Comparison of ENCODE assay signal across 1 cellular context in the genomic region with DNA sequence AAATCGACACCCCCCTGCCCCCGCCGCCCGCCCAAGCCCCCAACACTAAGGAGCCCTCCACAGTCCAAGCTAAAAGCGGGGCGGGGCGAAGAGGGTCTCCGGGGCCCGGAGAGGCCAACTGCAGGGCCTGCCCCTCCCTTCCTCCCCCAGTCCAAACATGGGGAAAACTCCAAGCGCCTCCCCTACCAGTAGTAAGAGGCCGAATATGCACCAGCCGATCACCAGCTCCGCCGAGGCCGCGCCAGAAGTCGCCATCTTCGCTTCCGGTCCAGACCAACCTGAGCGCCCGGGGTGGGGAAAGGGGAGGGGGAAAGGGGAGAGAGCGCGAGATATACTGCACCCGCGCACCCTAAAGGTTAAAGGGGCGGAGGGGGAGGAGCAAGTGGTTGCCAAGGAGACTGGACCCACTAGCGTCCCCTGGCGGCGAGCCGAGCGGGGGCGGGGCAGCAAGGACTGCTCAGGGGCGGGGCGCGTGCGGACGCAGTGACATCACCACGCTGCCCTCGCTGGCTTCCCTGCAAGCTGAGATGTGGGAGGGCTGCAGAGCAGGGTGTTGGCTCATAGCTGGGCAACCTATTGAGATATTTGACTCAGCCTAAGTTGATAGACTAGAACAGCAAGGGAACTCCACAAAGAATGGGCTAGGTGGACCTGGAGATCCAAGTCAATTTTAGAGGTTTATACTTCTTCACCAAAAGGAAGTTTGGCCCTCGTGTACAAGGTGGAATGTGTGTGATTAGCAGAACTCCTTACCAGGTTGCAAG.
TF ChIP-seq lines count a peak whose summit lies in the region.

A gene (minus strand): TSS at position 384 of the 764 bp plus-strand sequence. CDS start 129 bp downstream, at position 255.

TF ChIP-seq in GM12878, 131 proteins besides CTCF, POLR2A, EP300 and RAD21 (continued from another document and continues in another):
- TF ChIP-seq, protein P1, sequence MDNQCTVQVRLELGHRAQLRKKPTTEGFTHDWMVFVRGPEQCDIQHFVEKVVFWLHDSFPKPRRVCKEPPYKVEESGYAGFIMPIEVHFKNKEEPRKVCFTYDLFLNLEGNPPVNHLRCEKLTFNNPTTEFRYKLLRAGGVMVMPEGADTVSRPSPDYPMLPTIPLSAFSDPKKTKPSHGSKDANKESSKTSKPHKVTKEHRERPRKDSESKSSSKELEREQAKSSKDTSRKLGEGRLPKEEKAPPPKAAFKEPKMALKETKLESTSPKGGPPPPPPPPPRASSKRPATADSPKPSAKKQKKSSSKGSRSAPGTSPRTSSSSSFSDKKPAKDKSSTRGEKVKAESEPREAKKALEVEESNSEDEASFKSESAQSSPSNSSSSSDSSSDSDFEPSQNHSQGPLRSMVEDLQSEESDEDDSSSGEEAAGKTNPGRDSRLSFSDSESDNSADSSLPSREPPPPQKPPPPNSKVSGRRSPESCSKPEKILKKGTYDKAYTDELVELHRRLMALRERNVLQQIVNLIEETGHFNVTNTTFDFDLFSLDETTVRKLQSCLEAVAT (IDR thresholded peaks at IDR 0.05), result peak; percentile 12; the same call in 1 of the 2 replicates
- TF ChIP-seq, protein P2, sequence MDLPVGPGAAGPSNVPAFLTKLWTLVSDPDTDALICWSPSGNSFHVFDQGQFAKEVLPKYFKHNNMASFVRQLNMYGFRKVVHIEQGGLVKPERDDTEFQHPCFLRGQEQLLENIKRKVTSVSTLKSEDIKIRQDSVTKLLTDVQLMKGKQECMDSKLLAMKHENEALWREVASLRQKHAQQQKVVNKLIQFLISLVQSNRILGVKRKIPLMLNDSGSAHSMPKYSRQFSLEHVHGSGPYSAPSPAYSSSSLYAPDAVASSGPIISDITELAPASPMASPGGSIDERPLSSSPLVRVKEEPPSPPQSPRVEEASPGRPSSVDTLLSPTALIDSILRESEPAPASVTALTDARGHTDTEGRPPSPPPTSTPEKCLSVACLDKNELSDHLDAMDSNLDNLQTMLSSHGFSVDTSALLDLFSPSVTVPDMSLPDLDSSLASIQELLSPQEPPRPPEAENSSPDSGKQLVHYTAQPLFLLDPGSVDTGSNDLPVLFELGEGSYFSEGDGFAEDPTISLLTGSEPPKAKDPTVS (IDR thresholded peaks at IDR 0.05; ENCODE audit: low read depth, low read length), result no peak
- 0 out of 2 replicates have a peak, but pooled peaks have one; percentile 8 for TF ChIP-seq NRF1 (conservative IDR thresholded peaks at IDR 0.05; ENCODE audit: low read depth, low read length)
- TF ChIP-seq CHD1 (IDR thresholded peaks at IDR 0.05; ENCODE audit: low read depth, low read length), result peak; percentile 18; the same call in 1 of the 2 replicates
- TF ChIP-seq HCFC1 (IDR thresholded peaks at IDR 0.05; ENCODE audit: low read length), result peak; percentile 50
- no peak for TF ChIP-seq NFXL1 (IDR thresholded peaks at IDR 0.05; ENCODE audit: borderline replicate concordance)
- TF ChIP-seq STAT3 (IDR thresholded peaks at IDR 0.05; ENCODE audit: low read depth, low read length), result no peak
- TF ChIP-seq CEBPB (IDR thresholded peaks at IDR 0.05; ENCODE audit: borderline replicate concordance in 1 of 2, low read depth in 2 of 2, low read length in 2 of 2), result no peak
- no peak for TF ChIP-seq ASH2L (IDR thresholded peaks at IDR 0.05; ENCODE audit: borderline replicate concordance, low read depth)
- no peak for TF ChIP-seq EZH2 (IDR thresholded peaks at IDR 0.05; ENCODE audit: borderline replicate concordance, control insufficient read depth, low read depth, low read length)
- TF ChIP-seq CBX5 (IDR thresholded peaks at IDR 0.05; ENCODE audit: low read depth), result no peak
- TF ChIP-seq ZNF207 (IDR thresholded peaks at IDR 0.05; ENCODE audit: borderline replicate concordance), result peak; percentile 11; the same call in 1 of the 2 replicates
- TF ChIP-seq, protein P3, sequence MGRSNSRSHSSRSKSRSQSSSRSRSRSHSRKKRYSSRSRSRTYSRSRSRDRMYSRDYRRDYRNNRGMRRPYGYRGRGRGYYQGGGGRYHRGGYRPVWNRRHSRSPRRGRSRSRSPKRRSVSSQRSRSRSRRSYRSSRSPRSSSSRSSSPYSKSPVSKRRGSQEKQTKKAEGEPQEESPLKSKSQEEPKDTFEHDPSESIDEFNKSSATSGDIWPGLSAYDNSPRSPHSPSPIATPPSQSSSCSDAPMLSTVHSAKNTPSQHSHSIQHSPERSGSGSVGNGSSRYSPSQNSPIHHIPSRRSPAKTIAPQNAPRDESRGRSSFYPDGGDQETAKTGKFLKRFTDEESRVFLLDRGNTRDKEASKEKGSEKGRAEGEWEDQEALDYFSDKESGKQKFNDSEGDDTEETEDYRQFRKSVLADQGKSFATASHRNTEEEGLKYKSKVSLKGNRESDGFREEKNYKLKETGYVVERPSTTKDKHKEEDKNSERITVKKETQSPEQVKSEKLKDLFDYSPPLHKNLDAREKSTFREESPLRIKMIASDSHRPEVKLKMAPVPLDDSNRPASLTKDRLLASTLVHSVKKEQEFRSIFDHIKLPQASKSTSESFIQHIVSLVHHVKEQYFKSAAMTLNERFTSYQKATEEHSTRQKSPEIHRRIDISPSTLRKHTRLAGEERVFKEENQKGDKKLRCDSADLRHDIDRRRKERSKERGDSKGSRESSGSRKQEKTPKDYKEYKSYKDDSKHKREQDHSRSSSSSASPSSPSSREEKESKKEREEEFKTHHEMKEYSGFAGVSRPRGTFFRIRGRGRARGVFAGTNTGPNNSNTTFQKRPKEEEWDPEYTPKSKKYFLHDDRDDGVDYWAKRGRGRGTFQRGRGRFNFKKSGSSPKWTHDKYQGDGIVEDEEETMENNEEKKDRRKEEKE (IDR thresholded peaks at IDR 0.05), result no peak
- TF ChIP-seq SUZ12 (IDR thresholded peaks at IDR 0.05; ENCODE audit: unreplicated experiment), result no peak
- no peak for TF ChIP-seq RAD51 (IDR thresholded peaks at IDR 0.05)
- no peak for TF ChIP-seq ETV6 (conservative IDR thresholded peaks at IDR 0.05 in 1 of 2, IDR thresholded peaks at IDR 0.05 in 1 of 2; ENCODE audit: borderline replicate concordance in 1 of 2, low read depth in 1 of 2)
- TF ChIP-seq, protein P4, sequence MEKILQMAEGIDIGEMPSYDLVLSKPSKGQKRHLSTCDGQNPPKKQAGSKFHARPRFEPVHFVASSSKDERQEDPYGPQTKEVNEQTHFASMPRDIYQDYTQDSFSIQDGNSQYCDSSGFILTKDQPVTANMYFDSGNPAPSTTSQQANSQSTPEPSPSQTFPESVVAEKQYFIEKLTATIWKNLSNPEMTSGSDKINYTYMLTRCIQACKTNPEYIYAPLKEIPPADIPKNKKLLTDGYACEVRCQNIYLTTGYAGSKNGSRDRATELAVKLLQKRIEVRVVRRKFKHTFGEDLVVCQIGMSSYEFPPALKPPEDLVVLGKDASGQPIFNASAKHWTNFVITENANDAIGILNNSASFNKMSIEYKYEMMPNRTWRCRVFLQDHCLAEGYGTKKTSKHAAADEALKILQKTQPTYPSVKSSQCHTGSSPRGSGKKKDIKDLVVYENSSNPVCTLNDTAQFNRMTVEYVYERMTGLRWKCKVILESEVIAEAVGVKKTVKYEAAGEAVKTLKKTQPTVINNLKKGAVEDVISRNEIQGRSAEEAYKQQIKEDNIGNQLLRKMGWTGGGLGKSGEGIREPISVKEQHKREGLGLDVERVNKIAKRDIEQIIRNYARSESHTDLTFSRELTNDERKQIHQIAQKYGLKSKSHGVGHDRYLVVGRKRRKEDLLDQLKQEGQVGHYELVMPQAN (conservative IDR thresholded peaks at IDR 0.05), result no peak
- peak; percentile 76; the same call in 1 of the 2 replicates for TF ChIP-seq SIN3A (IDR thresholded peaks at IDR 0.05; ENCODE audit: low read depth, low read length)
- TF ChIP-seq, protein P5, sequence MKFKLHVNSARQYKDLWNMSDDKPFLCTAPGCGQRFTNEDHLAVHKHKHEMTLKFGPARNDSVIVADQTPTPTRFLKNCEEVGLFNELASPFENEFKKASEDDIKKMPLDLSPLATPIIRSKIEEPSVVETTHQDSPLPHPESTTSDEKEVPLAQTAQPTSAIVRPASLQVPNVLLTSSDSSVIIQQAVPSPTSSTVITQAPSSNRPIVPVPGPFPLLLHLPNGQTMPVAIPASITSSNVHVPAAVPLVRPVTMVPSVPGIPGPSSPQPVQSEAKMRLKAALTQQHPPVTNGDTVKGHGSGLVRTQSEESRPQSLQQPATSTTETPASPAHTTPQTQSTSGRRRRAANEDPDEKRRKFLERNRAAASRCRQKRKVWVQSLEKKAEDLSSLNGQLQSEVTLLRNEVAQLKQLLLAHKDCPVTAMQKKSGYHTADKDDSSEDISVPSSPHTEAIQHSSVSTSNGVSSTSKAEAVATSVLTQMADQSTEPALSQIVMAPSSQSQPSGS (IDR thresholded peaks at IDR 0.05; ENCODE audit: low read length), result no peak
- peak; percentile 89 for TF ChIP-seq MXI1 (IDR thresholded peaks at IDR 0.05; ENCODE audit: low read depth, low read length)
- TF ChIP-seq NR2C1 (IDR thresholded peaks at IDR 0.05), result peak; percentile 86
- no peak for TF ChIP-seq DPF2 (IDR thresholded peaks at IDR 0.05)
- TF ChIP-seq, protein P6, sequence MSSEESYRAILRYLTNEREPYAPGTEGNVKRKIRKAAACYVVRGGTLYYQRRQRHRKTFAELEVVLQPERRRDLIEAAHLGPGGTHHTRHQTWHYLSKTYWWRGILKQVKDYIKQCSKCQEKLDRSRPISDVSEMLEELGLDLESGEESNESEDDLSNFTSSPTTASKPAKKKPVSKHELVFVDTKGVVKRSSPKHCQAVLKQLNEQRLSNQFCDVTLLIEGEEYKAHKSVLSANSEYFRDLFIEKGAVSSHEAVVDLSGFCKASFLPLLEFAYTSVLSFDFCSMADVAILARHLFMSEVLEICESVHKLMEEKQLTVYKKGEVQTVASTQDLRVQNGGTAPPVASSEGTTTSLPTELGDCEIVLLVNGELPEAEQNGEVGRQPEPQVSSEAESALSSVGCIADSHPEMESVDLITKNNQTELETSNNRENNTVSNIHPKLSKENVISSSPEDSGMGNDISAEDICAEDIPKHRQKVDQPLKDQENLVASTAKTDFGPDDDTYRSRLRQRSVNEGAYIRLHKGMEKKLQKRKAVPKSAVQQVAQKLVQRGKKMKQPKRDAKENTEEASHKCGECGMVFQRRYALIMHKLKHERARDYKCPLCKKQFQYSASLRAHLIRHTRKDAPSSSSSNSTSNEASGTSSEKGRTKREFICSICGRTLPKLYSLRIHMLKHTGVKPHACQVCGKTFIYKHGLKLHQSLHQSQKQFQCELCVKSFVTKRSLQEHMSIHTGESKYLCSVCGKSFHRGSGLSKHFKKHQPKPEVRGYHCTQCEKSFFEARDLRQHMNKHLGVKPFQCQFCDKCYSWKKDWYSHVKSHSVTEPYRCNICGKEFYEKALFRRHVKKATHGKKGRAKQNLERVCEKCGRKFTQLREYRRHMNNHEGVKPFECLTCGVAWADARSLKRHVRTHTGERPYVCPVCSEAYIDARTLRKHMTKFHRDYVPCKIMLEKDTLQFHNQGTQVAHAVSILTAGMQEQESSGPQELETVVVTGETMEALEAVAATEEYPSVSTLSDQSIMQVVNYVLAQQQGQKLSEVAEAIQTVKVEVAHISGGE (CRISPR knock-in tag; IDR thresholded peaks at IDR 0.05), result no peak
- no peak for TF ChIP-seq LARP7 (IDR thresholded peaks at IDR 0.05)
- TF ChIP-seq SRF (IDR thresholded peaks at IDR 0.05; ENCODE audit: low read depth in 2 of 2, low read length in 2 of 2), result peak; percentile 48 to 55; a peak in 3 of 4 replicates
- TF ChIP-seq TBL1XR1 (IDR thresholded peaks at IDR 0.05; ENCODE audit: low read depth, low read length), result no peak
- TF ChIP-seq, protein P7, sequence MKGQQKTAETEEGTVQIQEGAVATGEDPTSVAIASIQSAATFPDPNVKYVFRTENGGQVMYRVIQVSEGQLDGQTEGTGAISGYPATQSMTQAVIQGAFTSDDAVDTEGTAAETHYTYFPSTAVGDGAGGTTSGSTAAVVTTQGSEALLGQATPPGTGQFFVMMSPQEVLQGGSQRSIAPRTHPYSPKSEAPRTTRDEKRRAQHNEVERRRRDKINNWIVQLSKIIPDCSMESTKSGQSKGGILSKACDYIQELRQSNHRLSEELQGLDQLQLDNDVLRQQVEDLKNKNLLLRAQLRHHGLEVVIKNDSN (IDR thresholded peaks at IDR 0.05; ENCODE audit: borderline replicate concordance, extremely low read length, insufficient read depth, low read depth, low read length), result no peak
- no peak for TF ChIP-seq ZSCAN29 (IDR thresholded peaks at IDR 0.05)
- TF ChIP-seq CHD2 (IDR thresholded peaks at IDR 0.05; ENCODE audit: borderline replicate concordance, low read depth, low read length), result peak; percentile 89
- no peak for TF ChIP-seq STAT1 (conservative IDR thresholded peaks at IDR 0.05)
- no peak; the same call in 1 of the 2 replicates for TF ChIP-seq RCOR1 (conservative IDR thresholded peaks at IDR 0.05; ENCODE audit: low read depth, low read length)
- no peak for TF ChIP-seq NFIC (IDR thresholded peaks at IDR 0.05; ENCODE audit: low read depth, low read length)
- no peak for TF ChIP-seq TARDBP (IDR thresholded peaks at IDR 0.05; ENCODE audit: borderline replicate concordance)
- no peak for TF ChIP-seq HDAC6 (IDR thresholded peaks at IDR 0.05; ENCODE audit: unreplicated experiment)
- no peak for TF ChIP-seq SMAD5 (IDR thresholded peaks at IDR 0.05; ENCODE audit: low read depth)
- TF ChIP-seq CREB1 (IDR thresholded peaks at IDR 0.05; ENCODE audit: low read depth), result peak; percentile 78; the same call in 1 of the 2 replicates
- TF ChIP-seq SMARCA5 (IDR thresholded peaks at IDR 0.05), result no peak
- TF ChIP-seq BCL11A (IDR thresholded peaks at IDR 0.05; ENCODE audit: low read depth, low read length), result no peak
- TF ChIP-seq HDAC2 (IDR thresholded peaks at IDR 0.05), result no peak
- no peak for TF ChIP-seq ZNF384 (IDR thresholded peaks at IDR 0.05; ENCODE audit: borderline replicate concordance, low read depth, low read length)
- TF ChIP-seq TAF1 (IDR thresholded peaks at IDR 0.05; ENCODE audit: borderline replicate concordance, low read depth, low read length), result peak; percentile 94
- peak; percentile 96 for TF ChIP-seq BMI1 (IDR thresholded peaks at IDR 0.05; ENCODE audit: borderline replicate concordance)
- TF ChIP-seq JUND (IDR thresholded peaks at IDR 0.05; ENCODE audit: low read depth, low read length), result 0 out of 2 replicates have a peak, but pooled peaks have one; percentile 22
- TF ChIP-seq, protein P8, sequence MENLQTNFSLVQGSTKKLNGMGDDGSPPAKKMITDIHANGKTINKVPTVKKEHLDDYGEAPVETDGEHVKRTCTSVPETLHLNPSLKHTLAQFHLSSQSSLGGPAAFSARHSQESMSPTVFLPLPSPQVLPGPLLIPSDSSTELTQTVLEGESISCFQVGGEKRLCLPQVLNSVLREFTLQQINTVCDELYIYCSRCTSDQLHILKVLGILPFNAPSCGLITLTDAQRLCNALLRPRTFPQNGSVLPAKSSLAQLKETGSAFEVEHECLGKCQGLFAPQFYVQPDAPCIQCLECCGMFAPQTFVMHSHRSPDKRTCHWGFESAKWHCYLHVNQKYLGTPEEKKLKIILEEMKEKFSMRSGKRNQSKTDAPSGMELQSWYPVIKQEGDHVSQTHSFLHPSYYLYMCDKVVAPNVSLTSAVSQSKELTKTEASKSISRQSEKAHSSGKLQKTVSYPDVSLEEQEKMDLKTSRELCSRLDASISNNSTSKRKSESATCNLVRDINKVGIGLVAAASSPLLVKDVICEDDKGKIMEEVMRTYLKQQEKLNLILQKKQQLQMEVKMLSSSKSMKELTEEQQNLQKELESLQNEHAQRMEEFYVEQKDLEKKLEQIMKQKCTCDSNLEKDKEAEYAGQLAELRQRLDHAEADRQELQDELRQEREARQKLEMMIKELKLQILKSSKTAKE (IDR thresholded peaks at IDR 0.05; ENCODE audit: low read depth, poor library complexity, severe bottlenecking), result no peak
- TF ChIP-seq SMC3 (IDR thresholded peaks at IDR 0.05; ENCODE audit: borderline replicate concordance, low read length), result peak; percentile 44; the same call in 1 of the 2 replicates
- 0 out of 2 replicates have a peak, but pooled peaks have one; percentile 17 for TF ChIP-seq GATAD2B (conservative IDR thresholded peaks at IDR 0.05; ENCODE audit: low read depth)
- no peak for TF ChIP-seq IKZF1 (conservative IDR thresholded peaks at IDR 0.05)
- TF ChIP-seq ATF7 (IDR thresholded peaks at IDR 0.05; ENCODE audit: low read depth), result peak; percentile 84
- no peak for TF ChIP-seq PAX8 (IDR thresholded peaks at IDR 0.05)
- TF ChIP-seq YBX1 (IDR thresholded peaks at IDR 0.05), result no peak
